ENCODE assay signal across 13 cellular contexts in the genomic region with DNA sequence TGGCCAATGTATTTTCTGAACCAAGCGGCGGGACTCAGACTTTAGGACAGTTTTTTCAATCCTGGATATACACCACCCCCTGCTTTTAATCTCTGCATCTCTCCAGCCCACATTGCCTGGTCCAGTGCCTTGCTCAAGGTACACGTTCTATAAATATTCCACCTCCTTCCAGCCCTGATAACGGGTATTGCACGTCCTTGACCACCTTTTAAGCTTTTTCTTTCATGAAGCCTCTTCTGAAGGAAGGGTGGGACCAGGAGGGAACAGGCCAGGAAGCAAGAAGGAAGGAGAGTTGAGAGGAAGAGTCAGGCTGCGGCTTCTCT. TPM values are rescaled to one million over a fixed set of nuclear protein-coding genes. Genes with fewer than 3 reads are reported as not detected.
DNase-seq lines count a peak whose midpoint lies in the region; ATAC-seq, FAIRE-seq and TF ChIP-seq lines count a peak whose summit lies in the region.
"Had no signal": no experiment of that assay in that cellular context is flagged by ENCODE, and none has a peak within 500 bp of the region (broad histone marks: within the 10 kb centered on the region; RNA-seq: fewer than 3 reads in every experiment).

No MANE protein-coding gene starts in this region.

- 83% methylated on average over 6 of the region's 6 CpGs for WGBS in mesenchymal stem cell
- WGBS in testis, 2 donors = 49 to 74% methylated on average over 6 of the region's 6 CpGs

- peaks cover 75% of the 10 kb centered on the region for H3K79me2 ChIP-seq in PC-3 (ENCODE audit: low read length)

- H3K9me3 Mint-ChIP-seq in activated CD4-positive, alpha-beta T cell treated with anti-CD3 and anti-CD28 coated beads for 36 hours (ENCODE audit: low read depth) = no peaks in the 10 kb centered on the region
- H3K9me3 Mint-ChIP-seq: activated T-cell treated with anti-CD3 and anti-CD28 coated beads, Interleukin-2, amount 50 U/mL, for 4 hours; T-helper 2 cell treated with Interferon-gamma antibody and Interleukin-4, amounts not matched to agents 5 μg/mL and 100 μg/mL, for 36 hours had no signal

- peaks cover 14% of the 10 kb centered on the region for H3K79me1 ChIP-seq in mesenchymal stem cell (replicated peaks; ENCODE audit: low read length, poor library complexity, severe bottlenecking)

- H3K23ac ChIP-seq in mesenchymal stem cell (ENCODE audit: low read length in 2 of 2) = no peak overlapping the region

- BruUV-seq in PC-3 (replicated peaks; lab: Mats Ljungman, UMichigan) = TSS peak; percentile 61

- no peaks in the 10 kb centered on the region for H3K36me3 Mint-ChIP-seq in activated CD4-positive, alpha-beta T cell treated with anti-CD3 and anti-CD28 coated beads for 36 hours (ENCODE audit: low read depth)

- TF ChIP-seq CTCF in PC-3 (conservative IDR thresholded peaks at IDR 0.05; ENCODE audit: low read depth, low read length) (no peak), coronary artery (IDR thresholded peaks at IDR 0.05) (no peak), testis (IDR thresholded peaks at IDR 0.05) (no peak), D721Med (IDR thresholded peaks at IDR 0.05; ENCODE audit: insufficient read depth, missing control alignments) (no peak)

- no peak for TF ChIP-seq POLR2A in testis (IDR thresholded peaks at IDR 0.05)

- no peak overlapping the region for H4K91ac ChIP-seq in mesenchymal stem cell (ENCODE audit: low read length)

- DNase-seq in PC-3 (no peak), coronary artery (ENCODE audit: low spot score) (no peak), mesenchymal stem cell (no peak), testis (no peak), GM19240 (ENCODE audit: insufficient read length, low spot score) (no peak), glomerular visceral epithelial cell (ENCODE audit: extremely low spot score) (no peak), D721Med (ENCODE audit: insufficient read length, low spot score) (no peak)
- no peak for DNase-seq in activated CD4-positive, alpha-beta T cell treated with anti-CD3 and anti-CD28 coated beads for 36 hours
- DNase-seq: activated T-cell treated with anti-CD3 and anti-CD28 coated beads, Interleukin-2, amount 50 U/mL, for 4 hours had no signal

- H3K36me3 ChIP-seq in PC-3 (ENCODE audit: low read depth, low read length) = peaks cover 38% of the 10 kb centered on the region
- peaks cover 30 to 44% of the 10 kb centered on the region in 2 experiments for H3K36me3 ChIP-seq in mesenchymal stem cell (ENCODE audit: control insufficient read depth in 1 of 2, insufficient read depth in 2 of 2, low read depth in 1 of 2, low read length in 2 of 2)
- no peaks in the 10 kb centered on the region for H3K36me3 ChIP-seq in testis (ENCODE audit: low read depth, missing control alignments)

- no peak overlapping the region for H3K14ac ChIP-seq in mesenchymal stem cell (ENCODE audit: low read length in 2 of 2)

- peak overlapping the region; percentile 97 for H3K9ac ChIP-seq in PC-3 (ENCODE audit: low read length)
- H3K9ac ChIP-seq in mesenchymal stem cell (ENCODE audit: low read length) = peak overlapping the region; percentile 87
- H3K9ac ChIP-seq: KMS-11 had no signal

- H2AFZ ChIP-seq in PC-3 (ENCODE audit: low read length) (no peak overlapping the region), mesenchymal stem cell (ENCODE audit: low read depth, low read length) (no peak overlapping the region)

- peaks cover 56% of the 10 kb centered on the region for H3K4me1 ChIP-seq in PC-3 (ENCODE audit: insufficient read depth, low read length)
- H3K4me1 ChIP-seq in mesenchymal stem cell (ENCODE audit: control insufficient read depth, insufficient read depth, low read depth, low read length) = peaks cover 50% of the 10 kb centered on the region
- peaks cover 45% of the 10 kb centered on the region for H3K4me1 ChIP-seq in testis

- intact Hi-C loops in PC-3 (cut with micrococcal nuclease) (loop anchor here (1.0 to 2.0 kb wide), 4 partner anchors 37 to 77 kb away; a partner anchor contains a TSS), testis (cut with DNase I; ENCODE audit: low total_unique reads) (no loop called here)
- intact Hi-C loops in activated CD4-positive, alpha-beta T cell treated with anti-CD3 and anti-CD28 coated beads for 36 hours (cut with DNase I, micrococcal nuclease) = loop anchor here in 1 of 2 experiments (10.0 kb wide), 1 partner anchor 255 kb away; a partner anchor contains a TSS

- peak overlapping the region; percentile 45 for H2BK120ac ChIP-seq in mesenchymal stem cell (ENCODE audit: low read depth, low read length)

- no peaks in the 10 kb centered on the region for H4K20me1 ChIP-seq in PC-3 (ENCODE audit: low read length)

- peak overlapping the region in 1 of 2 experiments; percentile 85 for H3K18ac ChIP-seq in mesenchymal stem cell (ENCODE audit: low read depth in 1 of 2, low read length in 2 of 2)

- FAIRE-seq in D721Med (lab: Jason Lieb, UNC) = no peak

- no peaks in the 10 kb centered on the region for H3K9me2 ChIP-seq in PC-3 (replicated peaks; ENCODE audit: low read length)

- peak overlapping the region; percentile 95 for H3K4me2 ChIP-seq in PC-3 (ENCODE audit: low read length)
- H3K4me2 ChIP-seq in mesenchymal stem cell (ENCODE audit: low read length, poor library complexity, severe bottlenecking) = peak overlapping the region; percentile 69
- H3K4me2 ChIP-seq: KMS-11 had no signal

- CTCF ChIA-PET in PC-3 (lab: Charles Lee) = interaction anchor here (2.5 kb wide), 1 partner anchor 37 kb away, joined by 9 read pairs; no protein-coding TSS in a partner anchor
- CTCF ChIA-PET in activated CD4-positive, alpha-beta T cell treated with anti-CD3 and anti-CD28 coated beads for 36 hours (lab: Charles Lee) = no interaction called here

- peaks cover 27% of the 10 kb centered on the region for H3F3A ChIP-seq in PC-3 (ENCODE audit: low read length, unreplicated experiment)

- H3K27ac Mint-ChIP-seq in activated CD4-positive, alpha-beta T cell treated with anti-CD3 and anti-CD28 coated beads for 36 hours = no peak overlapping the region
- H3K27ac Mint-ChIP-seq: T-helper 2 cell treated with Interferon-gamma antibody and Interleukin-4, amounts not matched to agents 5 μg/mL and 100 μg/mL, for 36 hours had no signal

- H3K4me1 Mint-ChIP-seq in activated CD4-positive, alpha-beta T cell treated with anti-CD3 and anti-CD28 coated beads for 36 hours = no peaks in the 10 kb centered on the region

- no peak overlapping the region for H2BK5ac ChIP-seq in mesenchymal stem cell (ENCODE audit: low read depth, low read length, poor library complexity, severe bottlenecking)

- peak overlapping the region; percentile 100 for H3K27ac ChIP-seq in PC-3 (ENCODE audit: low read length)
- H3K27ac ChIP-seq in coronary artery = peak overlapping the region; percentile 80 to 97
- H3K27ac ChIP-seq in mesenchymal stem cell (ENCODE audit: low read length, poor library complexity, severe bottlenecking) = peak overlapping the region; percentile 93
- peak overlapping the region; percentile 64 to 80 for H3K27ac ChIP-seq in testis
- H3K27ac ChIP-seq: KMS-11 had no signal

- no peak overlapping the region for H3K4me3 Mint-ChIP-seq in activated CD4-positive, alpha-beta T cell treated with anti-CD3 and anti-CD28 coated beads for 36 hours
- H3K4me3 Mint-ChIP-seq: activated T-cell treated with anti-CD3 and anti-CD28 coated beads, Interleukin-2, amount 50 U/mL, for 4 hours; T-helper 2 cell treated with Interferon-gamma antibody and Interleukin-4, amounts not matched to agents 5 μg/mL and 100 μg/mL, for 36 hours had no signal

- H3K4me3 ChIP-seq in PC-3 (ENCODE audit: low read length) = peak overlapping the region; percentile 68
- peak overlapping the region; percentile 86 for H3K4me3 ChIP-seq in coronary artery
- H3K4me3 ChIP-seq in mesenchymal stem cell (ENCODE audit: insufficient read depth in 1 of 2, low read depth in 1 of 2, low read length in 2 of 2) = peak overlapping the region in 1 of 2 experiments; percentile 78
- no peak overlapping the region for H3K4me3 ChIP-seq in testis

- H3K27me3 ChIP-seq in PC-3 (ENCODE audit: low read length) (no peaks in the 10 kb centered on the region), mesenchymal stem cell (ENCODE audit: control insufficient read depth in 1 of 2, insufficient read depth in 1 of 2, low read length in 2 of 2) (no peaks in the 10 kb centered on the region), testis (no peaks in the 10 kb centered on the region)

- H4K8ac ChIP-seq in mesenchymal stem cell (ENCODE audit: low read length) = peak overlapping the region; percentile 91

- ATAC-seq in PC-3 = no peak
- no peak for ATAC-seq in activated CD4-positive, alpha-beta T cell treated with anti-CD3 and anti-CD28 coated beads for 36 hours
- ATAC-seq: activated T-cell treated with anti-CD3 and anti-CD28 coated beads, Interleukin-2, amount 50 U/mL, for 4 hours had no signal

- POLR2A ChIA-PET in PC-3 (lab: Charles Lee; ENCODE audit: unreplicated experiment) = interaction anchor here (1.8 to 2.0 kb wide), 2 partner anchors 18 to 24 kb away, joined by 7 read pairs; a partner anchor contains a TSS
- POLR2A ChIA-PET in activated CD4-positive, alpha-beta T cell treated with anti-CD3 and anti-CD28 coated beads for 36 hours (lab: Charles Lee) = no interaction called here

- H2BK12ac ChIP-seq in mesenchymal stem cell (ENCODE audit: low read length in 2 of 2) = no peak overlapping the region

- H2BK15ac ChIP-seq in mesenchymal stem cell (ENCODE audit: low read depth, poor library complexity, severe bottlenecking) = no peak overlapping the region

- H2AK5ac ChIP-seq in mesenchymal stem cell (ENCODE audit: low read length, severe bottlenecking) = peak overlapping the region; percentile 84

- no peaks in the 10 kb centered on the region for H3K27me3 Mint-ChIP-seq in activated CD4-positive, alpha-beta T cell treated with anti-CD3 and anti-CD28 coated beads for 36 hours

- H3K9me3 ChIP-seq in PC-3 (ENCODE audit: low read length) = no peaks in the 10 kb centered on the region
- H3K9me3 ChIP-seq in mesenchymal stem cell (ENCODE audit: control insufficient read depth, low read length) = no peaks in the 10 kb centered on the region
- no peaks in the 10 kb centered on the region for H3K9me3 ChIP-seq in testis

- peak overlapping the region in 1 of 2 experiments; percentile 14 for H3K4ac ChIP-seq in mesenchymal stem cell (ENCODE audit: low read depth in 1 of 2, low read length in 2 of 2)

RNA-seq across cellular contexts. Expression of a gene that starts 3.4 kb away (rescaled TPM):
- total RNA-seq in PC-3 (2014; rRNA removed) = 1,254 and 1,288 TPM in 2 replicates
- 123 TPM for polyA plus RNA-seq in mesenchymal stem cell (2013, experiment 1 of 2)
- 128 TPM for polyA plus RNA-seq in mesenchymal stem cell (2013, experiment 2 of 2)
- 100 to 1,000 TPM; 158 to 171 TPM for total RNA-seq in testis
- 126 TPM for polyA plus RNA-seq in testis (ENCODE audit: insufficient read depth, low read depth, low replicate concordance)
- not detected for total RNA-seq in activated CD4-positive, alpha-beta T cell treated with anti-CD3 and anti-CD28 coated beads for 36 hours
- total RNA-seq: mononuclear cell had no signal

RNA-seq across cellular contexts. Expression of a gene that starts 6.6 kb away (rescaled TPM):
- total RNA-seq in PC-3 (2014; rRNA removed) (462 and 536 TPM in 2 replicates), testis (not detected)
- polyA plus RNA-seq in mesenchymal stem cell (2013, experiment 1 of 2) = 0.07 TPM
- not detected for polyA plus RNA-seq in mesenchymal stem cell (2013, experiment 2 of 2)
- polyA plus RNA-seq in testis (ENCODE audit: insufficient read depth, low read depth, low replicate concordance) = 1.6 TPM
- under 1 TPM; 0.14 to 0.34 TPM for total RNA-seq in activated CD4-positive, alpha-beta T cell treated with anti-CD3 and anti-CD28 coated beads for 36 hours
- total RNA-seq: mononuclear cell, NCI-H460 had no signal

RNA-seq across cellular contexts. Expression of a gene that starts 17.8 kb away (rescaled TPM):
- total RNA-seq in PC-3 (2014; rRNA removed) (307 and 350 TPM in 2 replicates), testis (10 to 100 TPM; 54.2 to 78.2 TPM)
- polyA plus RNA-seq in mesenchymal stem cell (2013, experiment 1 of 2) = 420 TPM
- polyA plus RNA-seq in mesenchymal stem cell (2013, experiment 2 of 2) = 417 TPM
- polyA plus RNA-seq in testis (ENCODE audit: insufficient read depth, low read depth, low replicate concordance) = 90.9 TPM
- total RNA-seq in activated CD4-positive, alpha-beta T cell treated with anti-CD3 and anti-CD28 coated beads for 36 hours = 1 to 10 TPM; 5.4 TPM

RNA-seq across cellular contexts. Expression of a gene that starts 18.7 kb away (rescaled TPM):
- 0.29 TPM in 1 of 2 replicates, not detected in the other for total RNA-seq in PC-3 (2014; rRNA removed)
- polyA plus RNA-seq in mesenchymal stem cell (2013, experiment 1 of 2) = 0.29 TPM
- polyA plus RNA-seq in mesenchymal stem cell (2013, experiment 2 of 2) = 0.25 TPM
- total RNA-seq in testis = 10 to 100 TPM in 1 of 2 donors, 1 to 10 TPM in 1; 8.2 to 24.0 TPM
- polyA plus RNA-seq in testis (ENCODE audit: insufficient read depth, low read depth, low replicate concordance) = 29.8 TPM
- not detected for total RNA-seq in activated CD4-positive, alpha-beta T cell treated with anti-CD3 and anti-CD28 coated beads for 36 hours
- total RNA-seq: activated T-cell treated with anti-CD3 and anti-CD28 coated beads, Interleukin-2, amount 50 U/mL, for 4 hours; mononuclear cell; NCI-H460 had no signal

RNA-seq across cellular contexts. Expression of a gene that starts 24.3 kb away (rescaled TPM):
- 101 and 112 TPM in 2 replicates for total RNA-seq in PC-3 (2014; rRNA removed)
- 33.6 TPM for polyA plus RNA-seq in mesenchymal stem cell (2013, experiment 1 of 2)
- 34.1 TPM for polyA plus RNA-seq in mesenchymal stem cell (2013, experiment 2 of 2)
- 10 to 100 TPM; 86.1 to 87.8 TPM for total RNA-seq in testis
- polyA plus RNA-seq in testis (ENCODE audit: insufficient read depth, low read depth, low replicate concordance) = 101 TPM
- total RNA-seq in activated CD4-positive, alpha-beta T cell treated with anti-CD3 and anti-CD28 coated beads for 36 hours = 10 to 100 TPM; 85.1 to 91.4 TPM

Comparison
In these comparisons a context has a peak if more than half of its experiments do, and no peak if none do; other contexts are left out.
1. H3K4me3 ChIP-seq: peak in PC-3 (single experiment) and coronary artery (single experiment); none in testis (0 of 2).
2. RNA of a gene that starts 3.4 kb away (total RNA-seq): 1,254 to 1,288 TPM in PC-3 and 158 to 171 TPM in testis; not detected in activated CD4-positive, alpha-beta T cell treated with anti-CD3 and anti-CD28 coated beads for 36 hours; every median in the first group is over 100 times any median in the second.
3. RNA of a gene that starts 6.6 kb away (total RNA-seq): 462 to 536 TPM in PC-3; 0.14 to 0.34 TPM in activated CD4-positive, alpha-beta T cell treated with anti-CD3 and anti-CD28 coated beads for 36 hours and not detected in testis; every median in the first group is over 100 times any median in the second.
4. RNA of a gene that starts 17.8 kb away (total RNA-seq): 307 to 350 TPM in PC-3 and 54.2 to 78.2 TPM in testis; 5.4 TPM in activated CD4-positive, alpha-beta T cell treated with anti-CD3 and anti-CD28 coated beads for 36 hours; every median in the first group is over 4 times any median in the second.
5. Peak in every context shown above with its lines, with median percentiles within 50 percentile points of each other: H3K27ac ChIP-seq.